Comparison of ENCODE assay signal across 9 cellular contexts in the genomic region with DNA sequence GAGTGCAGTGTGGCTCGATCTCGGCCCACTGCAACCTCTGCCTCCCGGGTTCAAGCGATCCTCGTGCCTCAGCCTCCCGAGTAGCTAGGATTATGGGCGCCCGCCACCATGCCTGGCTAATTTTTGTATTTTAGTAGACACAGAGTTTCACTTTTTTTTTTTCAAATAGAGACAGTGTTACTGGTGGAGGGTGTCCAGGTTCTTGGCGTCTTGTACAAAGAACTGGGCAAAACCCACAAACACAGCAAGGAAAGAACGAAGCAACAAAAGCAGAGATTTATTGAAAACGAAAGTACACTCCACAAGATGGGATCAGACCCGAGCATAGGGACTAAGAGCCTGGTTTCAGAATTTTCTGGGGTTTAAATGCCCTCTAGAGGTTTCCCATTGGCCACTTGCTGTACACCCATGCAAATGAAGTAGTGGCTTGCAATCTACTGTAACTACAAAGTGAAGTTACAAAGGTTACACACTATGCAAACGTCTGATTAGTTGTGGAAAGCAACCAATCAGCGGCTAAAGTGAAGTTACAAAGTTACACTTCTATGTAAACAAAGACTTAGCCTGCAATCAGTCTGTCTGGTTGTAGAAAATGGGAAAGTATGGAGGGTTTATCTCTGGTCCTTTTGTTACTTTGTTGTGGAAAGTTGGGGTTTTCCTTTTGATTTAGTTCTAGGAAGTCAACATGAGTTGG.
A peak's percentile ranks its signal among the peaks of the same experiment; 100 is the strongest.
DNase-seq lines count a peak whose midpoint lies in the region; ATAC-seq and TF ChIP-seq lines count a peak whose summit lies in the region.
"Had no signal": no experiment of that assay in that cellular context is flagged by ENCODE, and none has a peak within 500 bp of the region (broad histone marks: within the 10 kb centered on the region; RNA-seq: fewer than 3 reads in every experiment).

No MANE protein-coding gene starts in this region.

- TF ChIP-seq CTCF in AG09309 (IDR thresholded peaks at IDR 0.05; ENCODE audit: control insufficient read depth, insufficient read depth, low read depth, low read length, missing control alignments) = peak; percentile 14
- no peak for TF ChIP-seq CTCF in transverse colon (IDR thresholded peaks at IDR 0.05)
- TF ChIP-seq CTCF in foreskin keratinocyte (conservative IDR thresholded peaks at IDR 0.05) = no peak

- H3K4me1 ChIP-seq in ES-I3 (ENCODE audit: insufficient read depth, low read length) = peaks cover 17% of the 10 kb centered on the region; the same call in 1 of the 2 replicates
- peaks cover 24% of the 10 kb centered on the region for H3K4me1 ChIP-seq in SJSA1 (replicated peaks)
- H3K4me1 ChIP-seq in transverse colon = peaks cover 5 to 22% (median 11%) of the 10 kb centered on the region in 4 donors
- H3K4me1 ChIP-seq in foreskin keratinocyte = peaks cover 5% of the 10 kb centered on the region

- ATAC-seq in left colon (peak; percentile 43), foreskin keratinocyte (no peak), HG03439 (IDR thresholded peaks at IDR 0.05; ENCODE audit: unreplicated experiment) (no peak)

- no peaks in the 10 kb centered on the region for H3K9me3 ChIP-seq in ES-I3 (ENCODE audit: control insufficient read depth, insufficient read depth, low read length)
- H3K9me3 ChIP-seq in SJSA1 (replicated peaks) = no peaks in the 10 kb centered on the region
- no peaks in the 10 kb centered on the region for H3K9me3 ChIP-seq in transverse colon

- in situ Hi-C loops in transverse colon (cut with MboI; ENCODE audit: low pct_ligation_motif_present in 1 of 4, low pct_unique_long_range_greater_than_20kb in 1 of 4, low sequenced_read_pairs in 3 of 4) = loop anchor here in 1 of 4 donors (25.0 kb wide), 1 partner anchor 578 kb away; no protein-coding TSS in a partner anchor

- H3K27ac ChIP-seq in SJSA1 (0 out of 2 replicates have a peak overlapping the region, but pooled peaks have one; percentile 14), transverse colon (no peak overlapping the region), foreskin keratinocyte (no peak overlapping the region)

- no peaks in the 10 kb centered on the region for H3K27me3 ChIP-seq in SJSA1 (replicated peaks)
- H3K27me3 ChIP-seq in transverse colon = no peaks in the 10 kb centered on the region
- peaks cover 5% of the 10 kb centered on the region for H3K27me3 ChIP-seq in foreskin keratinocyte

- no peak for TF ChIP-seq POLR2A in transverse colon (IDR thresholded peaks at IDR 0.05)

- H3K9ac ChIP-seq in ES-I3 (ENCODE audit: low read depth, low read length) = peak overlapping the region; percentile 45; the same call in 1 of the 2 replicates

- no peak for TF ChIP-seq EP300 in transverse colon (IDR thresholded peaks at IDR 0.05; ENCODE audit: low read depth)

- 52 to 70% methylated on average over 5 to 14 of the region's 14 CpGs for WGBS in transverse colon (ENCODE audit: low coverage in 1 of 2), 2 donors

- no peak for DNase-seq in AG09309 (ENCODE audit: low read depth)
- DNase-seq in SJSA1 (ENCODE audit: low read depth in 1 of 2, low spot score in 2 of 2) = peak; percentile 33 to 56
- no peak for DNase-seq in left colon
- DNase-seq in transverse colon = no peak
- no peak for DNase-seq in foreskin keratinocyte
- no peak for DNase-seq in AG20443 (ENCODE audit: low spot score)
- DNase-seq: activated gamma-delta T cell had no signal

- H3K36me3 ChIP-seq in ES-I3 (ENCODE audit: insufficient read depth, low read length) (no peaks in the 10 kb centered on the region), SJSA1 (no peaks in the 10 kb centered on the region; the same call in 1 of the 2 replicates), transverse colon (no peaks in the 10 kb centered on the region)

- intact Hi-C loops in left colon (cut with DNase I, micrococcal nuclease) = loop anchor here in 1 of 2 donors (10.0 kb wide), 2 partner anchors 201 to 321 kb away; a partner anchor contains a TSS
- intact Hi-C loops in transverse colon (cut with DNase I; ENCODE audit: low total_unique reads) = loop anchor here (10.0 kb wide), 2 partner anchors 201 to 301 kb away; a partner anchor contains a TSS

- H3K4me3 ChIP-seq in AG09309 (ENCODE audit: control insufficient read depth, low read depth, low read length) = peak overlapping the region; percentile 22
- peak overlapping the region; percentile 25 for H3K4me3 ChIP-seq in SJSA1
- no peak overlapping the region for H3K4me3 ChIP-seq in transverse colon

Comparison
In these comparisons a context has a peak if more than half of its experiments do, and no peak if none do; other contexts are left out.
1. DNase-seq: peak in SJSA1 (2 of 2); none in AG09309 (single experiment), left colon (0 of 2), transverse colon (single experiment), foreskin keratinocyte (0 of 2) and AG20443 (single experiment).
2. H3K4me3 ChIP-seq: peak in AG09309 (single experiment) and SJSA1 (single experiment); none in transverse colon (0 of 4).